1 cellular context compared by ENCODE assay signal in genomic region chr20:56483970-56484369, GRCh38.
TF ChIP-seq lines count a peak whose summit lies in the region.

No MANE protein-coding gene starts in this region.

TF ChIP-seq in SK-N-SH, 30 proteins besides CTCF, POLR2A, EP300 and RAD21 (continued from another document):
- TF ChIP-seq REST (IDR thresholded peaks at IDR 0.05; ENCODE audit: low read depth, low read length) (no peak), POLR2AphosphoS5 (IDR thresholded peaks at IDR 0.05; ENCODE audit: low read depth, low read length) (no peak)
TF ChIP-seq in SK-N-SH: peak in this region for 0.
